Comparison of ENCODE assay signal across 14 cellular contexts in the genomic region with DNA sequence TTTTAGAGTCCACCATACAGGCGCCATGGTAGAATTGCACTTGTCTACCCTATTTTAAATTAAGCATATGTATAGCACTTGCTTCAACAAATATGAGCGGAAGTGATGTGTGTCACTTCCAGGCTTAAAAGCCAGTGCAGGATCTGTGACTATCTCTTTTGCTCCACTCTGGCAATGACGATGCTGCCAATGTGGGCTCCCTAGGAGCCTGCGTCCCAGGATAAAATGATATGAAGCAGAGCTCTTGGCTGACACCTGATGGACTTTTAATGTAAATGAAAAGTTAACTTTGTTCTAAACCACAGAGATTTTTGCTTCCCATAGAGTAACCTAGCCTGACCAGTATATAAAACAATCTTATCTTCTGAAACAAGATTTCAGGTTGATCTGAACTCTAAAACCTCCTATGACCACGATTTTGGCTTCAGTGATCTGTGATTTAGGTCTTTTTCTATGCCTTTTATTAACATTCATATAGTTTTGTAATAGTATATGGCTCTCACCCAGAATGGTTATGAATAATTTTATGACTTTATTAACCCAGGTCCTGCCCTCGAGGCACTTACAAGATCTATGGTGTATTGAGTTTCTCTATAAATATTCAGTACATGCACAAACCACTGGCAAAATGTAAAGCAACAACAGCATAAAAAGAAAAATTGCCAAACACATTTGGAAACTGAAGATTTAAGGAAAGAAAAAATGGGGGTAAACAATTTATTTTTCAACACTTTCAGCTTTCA.
A peak's percentile ranks its signal among the peaks of the same experiment; 100 is the strongest.
DNase-seq lines count a peak whose midpoint lies in the region; TF ChIP-seq lines count a peak whose summit lies in the region.
"Had no signal": no experiment of that assay in that cellular context is flagged by ENCODE, and none has a peak within 500 bp of the region (broad histone marks: within the 10 kb centered on the region; RNA-seq: fewer than 3 reads in every experiment).

No MANE protein-coding gene starts in this region.

- H4K20me1 ChIP-seq in SK-N-SH (ENCODE audit: insufficient read depth) = no peaks in the 10 kb centered on the region

- TF ChIP-seq CTCF in Calu3 (IDR thresholded peaks at IDR 0.05; ENCODE audit: unreplicated experiment) = peak; percentile 22
- TF ChIP-seq CTCF in SK-N-SH (IDR thresholded peaks at IDR 0.05) = peak; percentile 45

- no peaks in the 10 kb centered on the region for H3K36me3 Mint-ChIP-seq in Calu3 (ENCODE audit: insufficient read depth, unreplicated experiment)
- H3K36me3 Mint-ChIP-seq: CD4-positive, CD25-positive, alpha-beta regulatory T cell had no signal

- H3K36me3 ChIP-seq in SK-N-SH (replicated peaks in 1 of 2; ENCODE audit: control insufficient read depth in 1 of 2, insufficient read depth in 2 of 2, low read length in 1 of 2) = no peaks in the 10 kb centered on the region
- H3K36me3 ChIP-seq: right atrium auricular region, SJCRH30, thyroid gland had no signal

- no peak overlapping the region for H3K4me3 Mint-ChIP-seq in Calu3 (ENCODE audit: low read depth, unreplicated experiment)
- H3K4me3 Mint-ChIP-seq: CD4-positive, CD25-positive, alpha-beta regulatory T cell; mesothelial cell of epicardium had no signal

- H3K9me2 ChIP-seq in SK-N-SH = no peaks in the 10 kb centered on the region

- no peak for TF ChIP-seq EP300 in SK-N-SH (IDR thresholded peaks at IDR 0.05; ENCODE audit: borderline replicate concordance in 1 of 2, low read depth in 1 of 2, low read length in 1 of 2)

- POLR2A ChIA-PET in SK-N-SH (lab: Yijun Ruan, JAX) = no interaction called here

- DNase-seq in Calu3 (no peak), KBM-7 (peak; percentile 2), SK-N-SH (no peak), iPS DF 19.7 (ENCODE audit: low read depth, low spot score) (peak; percentile 7), EL (no peak), DMS153 treated with DMSO at 0.1 percent for 48 hours (lab: John Stamatoyannopoulos, UW; ENCODE audit: unreplicated experiment) (no peak), NCI-H2107 (lab: John Stamatoyannopoulos, UW) (no peak), AG08396 (ENCODE audit: low spot score) (no peak)
- DNase-seq: activated CD4-positive, alpha-beta T cell treated with anti-CD3 and anti-CD28 coated beads for 48 hours; CD4-positive, CD25-positive, alpha-beta regulatory T cell; thyroid gland had no signal

- H3K9ac ChIP-seq in SK-N-SH = no peak overlapping the region

- H3K27ac ChIP-seq in SK-N-SH (ENCODE audit: low read depth in 2 of 2, low read length in 1 of 2) = no peak overlapping the region
- H3K27ac ChIP-seq: right atrium auricular region, SJCRH30, thyroid gland had no signal

- CTCF ChIA-PET in Calu3 (lab: Charles Lee) (no interaction called here), SK-N-SH (lab: Yijun Ruan, JAX) (no interaction called here)

- H3K9me3 Mint-ChIP-seq in Calu3 (ENCODE audit: low read depth, unreplicated experiment) = peaks cover 6% of the 10 kb centered on the region

- H3K9me3 ChIP-seq in SK-N-SH = no peaks in the 10 kb centered on the region
- H3K9me3 ChIP-seq: right atrium auricular region, SJCRH30, thyroid gland had no signal

- no peak overlapping the region for H3K4me2 ChIP-seq in SK-N-SH

- H2AFZ ChIP-seq in SK-N-SH (ENCODE audit: low read depth) = no peak overlapping the region

- no peaks in the 10 kb centered on the region for H3K79me2 ChIP-seq in SK-N-SH (ENCODE audit: insufficient read depth)

- no peak overlapping the region for H3K4me3 ChIP-seq in SK-N-SH (ENCODE audit: low read depth in 2 of 2, low read length in 1 of 2)
- H3K4me3 ChIP-seq: right atrium auricular region, SJCRH30, thyroid gland had no signal

- intact Hi-C loops in Calu3 (cut with micrococcal nuclease; ENCODE audit: unreplicated experiment) = no loop called here

- no TSS peak for BruUV-seq in Calu3 (replicated peaks; lab: Mats Ljungman, UMichigan)

- WGBS in SK-N-SH (ENCODE audit: low lambda C conversion rate) = 56% methylated on average over 6 of the region's 6 CpGs

- no peaks in the 10 kb centered on the region for H3K4me1 Mint-ChIP-seq in Calu3 (ENCODE audit: low read depth, unreplicated experiment)
- H3K4me1 Mint-ChIP-seq: CD4-positive, CD25-positive, alpha-beta regulatory T cell had no signal

- no peaks in the 10 kb centered on the region for H3K27me3 ChIP-seq in SK-N-SH (ENCODE audit: insufficient read depth)
- H3K27me3 ChIP-seq: right atrium auricular region, SJCRH30, thyroid gland had no signal

- in situ Hi-C loops in KBM-7 (cut with MboI; ENCODE audit: low pct_unique_long_range_greater_than_20kb, low sequenced_read_pairs) = no loop called here

- no peaks in the 10 kb centered on the region for H3K4me1 ChIP-seq in SK-N-SH (ENCODE audit: control insufficient read depth in 1 of 2, insufficient read depth in 2 of 2, low read depth in 1 of 2, low read length in 1 of 2)
- H3K4me1 ChIP-seq: right atrium auricular region, SJCRH30, thyroid gland had no signal

- H3K27me3 Mint-ChIP-seq in Calu3 (ENCODE audit: unreplicated experiment) = no peaks in the 10 kb centered on the region
- H3K27me3 Mint-ChIP-seq: CD4-positive, CD25-positive, alpha-beta regulatory T cell had no signal

- TF ChIP-seq RAD21 in SK-N-SH (IDR thresholded peaks at IDR 0.05; ENCODE audit: low read length) = peak; percentile 52

- H3K27ac Mint-ChIP-seq in Calu3 (ENCODE audit: unreplicated experiment) = no peak overlapping the region
- H3K27ac Mint-ChIP-seq: CD4-positive, CD25-positive, alpha-beta regulatory T cell; mesothelial cell of epicardium had no signal

- no peaks in the 10 kb centered on the region for H3F3A ChIP-seq in SK-N-SH (replicated peaks; ENCODE audit: insufficient read depth)

TF ChIP-seq in SK-N-SH, 30 proteins besides CTCF, POLR2A, EP300 and RAD21:
- TF ChIP-seq SMC3 (IDR thresholded peaks at IDR 0.05; ENCODE audit: low read depth, low read length) (no peak; the same call in 1 of the 2 replicates), JUND (IDR thresholded peaks at IDR 0.05) (no peak), FOXJ3 (CRISPR knock-in tag; IDR thresholded peaks at IDR 0.05) (no peak), NFIC (IDR thresholded peaks at IDR 0.05; ENCODE audit: borderline replicate concordance) (no peak), NRF1 (IDR thresholded peaks at IDR 0.05; ENCODE audit: low read depth, low read length) (no peak), TCF12 (IDR thresholded peaks at IDR 0.05) (no peak), FOXM1 (IDR thresholded peaks at IDR 0.05; ENCODE audit: low read depth) (no peak), POLR2AphosphoS5 (IDR thresholded peaks at IDR 0.05; ENCODE audit: low read depth, low read length) (no peak), MEF2A (IDR thresholded peaks at IDR 0.05; ENCODE audit: borderline replicate concordance, low read depth) (no peak), TAF1 (IDR thresholded peaks at IDR 0.05; ENCODE audit: borderline replicate concordance, low read depth, low read length) (no peak), RXRA (IDR thresholded peaks at IDR 0.05; ENCODE audit: borderline replicate concordance, low read depth) (no peak), FOSL2 (IDR thresholded peaks at IDR 0.05; ENCODE audit: borderline replicate concordance, low read depth) (no peak), MXI1 (IDR thresholded peaks at IDR 0.05; ENCODE audit: low read depth, low read length) (no peak), RFX5 (IDR thresholded peaks at IDR 0.05; ENCODE audit: low read length) (no peak), EZH2phosphoT487 (IDR thresholded peaks at IDR 0.05; ENCODE audit: borderline replicate concordance, low read depth) (no peak), CHD2 (IDR thresholded peaks at IDR 0.05; ENCODE audit: low read length, partially characterized antibody) (no peak)
- TF ChIP-seq, protein P1, sequence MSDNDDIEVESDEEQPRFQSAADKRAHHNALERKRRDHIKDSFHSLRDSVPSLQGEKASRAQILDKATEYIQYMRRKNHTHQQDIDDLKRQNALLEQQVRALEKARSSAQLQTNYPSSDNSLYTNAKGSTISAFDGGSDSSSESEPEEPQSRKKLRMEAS (IDR thresholded peaks at IDR 0.05; ENCODE audit: low read depth) = no peak
- TF ChIP-seq, protein P2, sequence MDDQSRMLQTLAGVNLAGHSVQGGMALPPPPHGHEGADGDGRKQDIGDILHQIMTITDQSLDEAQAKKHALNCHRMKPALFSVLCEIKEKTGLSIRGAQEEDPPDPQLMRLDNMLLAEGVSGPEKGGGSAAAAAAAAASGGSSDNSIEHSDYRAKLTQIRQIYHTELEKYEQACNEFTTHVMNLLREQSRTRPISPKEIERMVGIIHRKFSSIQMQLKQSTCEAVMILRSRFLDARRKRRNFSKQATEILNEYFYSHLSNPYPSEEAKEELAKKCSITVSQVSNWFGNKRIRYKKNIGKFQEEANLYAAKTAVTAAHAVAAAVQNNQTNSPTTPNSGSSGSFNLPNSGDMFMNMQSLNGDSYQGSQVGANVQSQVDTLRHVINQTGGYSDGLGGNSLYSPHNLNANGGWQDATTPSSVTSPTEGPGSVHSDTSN (IDR thresholded peaks at IDR 0.05) = no peak

Comparison
In these comparisons a context has a peak if more than half of its experiments do, and no peak if none do; other contexts are left out.
1. DNase-seq: peak in KBM-7 (single experiment) and iPS DF 19.7 (single experiment); none in Calu3 (single experiment), SK-N-SH (single experiment), EL (single experiment), DMS153 treated with DMSO at 0.1 percent for 48 hours (single experiment), NCI-H2107 (single experiment) and AG08396 (single experiment).